ENCODE assay signal across 29 cellular contexts in genomic region chr13:75461314-75461713, GRCh38.
"Had no signal": no experiment of that assay in that cellular context is flagged by ENCODE, and none has a peak within 500 bp of the region (broad histone marks: within the 10 kb centered on the region; RNA-seq: fewer than 3 reads in every experiment).

No MANE protein-coding gene starts in this region.

- H3K4me1 ChIP-seq: neural progenitor cell had no signal

- H3K36me3 ChIP-seq: adrenal gland, cardiac muscle cell, esophagus muscularis mucosa, neural progenitor cell had no signal

- H3K9me3 Mint-ChIP-seq: activated naive CD4-positive, alpha-beta T cell treated with anti-CD3 and anti-CD28 coated beads, Interleukin-2, amount 50 U/mL, for 72 hours; memory B cell; natural killer cell; T-helper 1 cell treated with Interleukin-12 subunit alpha and Interleukin-12 subunit beta and Interleukin-4 antibody, amounts not matched to agents 30 μg/mL and 1 μg/mL, for 36 hours had no signal

- H3K79me2 ChIP-seq: parathyroid adenoma had no signal

- H3K36me3 Mint-ChIP-seq: activated naive CD4-positive, alpha-beta T cell treated with anti-CD3 and anti-CD28 coated beads, Interleukin-2, amount 50 U/mL, for 72 hours; memory B cell; natural killer cell had no signal

- H3K27ac ChIP-seq: cardiac muscle cell, esophagus muscularis mucosa, neural progenitor cell, parathyroid adenoma, VCaP had no signal

- DNase-seq: activated CD4-positive, alpha-beta T cell treated with anti-CD3 and anti-CD28 coated beads for 4 hours; activated CD4-positive, alpha-beta T cell treated with anti-CD3 and anti-CD28 coated beads, Interleukin-2, amount 50 U/mL, for 4 hours; activated naive CD4-positive, alpha-beta T cell; activated T-cell treated with anti-CD3 and anti-CD28 coated beads for 4 hours; activated T-cell treated with anti-CD3 and anti-CD28 coated beads, Interleukin-2, amount 50 U/mL, for 72 hours; aorta; body of pancreas; cortex of kidney; endodermal cell; glutamatergic neuron; kidney; left colon; natural killer cell; occipital lobe; right cardiac atrium; stimulated activated CD4-positive, alpha-beta T cell treated with anti-CD3 and anti-CD28 coated beads, Interleukin-2, amount 100 ng/mL, for 48 hours; stimulated activated naive CD4-positive, alpha-beta T cell treated with Interleukin-2 at 50 U/mL for 16 hours; SW 1271; T-helper 9 cell; trophoblast cell had no signal

- H3K27me3 ChIP-seq: adrenal gland, body of pancreas, cardiac muscle cell, esophagus muscularis mucosa, neural progenitor cell had no signal

- H3K4me2 ChIP-seq: neural progenitor cell had no signal

- H3K27ac Mint-ChIP-seq: activated naive CD4-positive, alpha-beta T cell treated with anti-CD3 and anti-CD28 coated beads, Interleukin-2, amount 50 U/mL, for 72 hours; activated T-cell treated with anti-CD3 and anti-CD28 coated beads, Interleukin-2, amount 50 U/mL, for 72 hours; endodermal cell; memory B cell; natural killer cell; neural progenitor cell; T-helper 1 cell treated with Interleukin-12 subunit alpha and Interleukin-12 subunit beta and Interleukin-4 antibody, amounts not matched to agents 30 μg/mL and 1 μg/mL, for 36 hours had no signal

- H3K9ac ChIP-seq: neural progenitor cell, parathyroid adenoma had no signal

- H3K4me3 ChIP-seq: adrenal gland, body of pancreas, cardiac muscle cell, esophagus muscularis mucosa, neural progenitor cell had no signal

- H2AFZ ChIP-seq: neural progenitor cell, parathyroid adenoma had no signal

- H3K4me1 Mint-ChIP-seq: memory B cell, natural killer cell had no signal

- ATAC-seq: activated naive CD4-positive, alpha-beta T cell treated with anti-CD3 and anti-CD28 coated beads, Interleukin-2, amount 50 U/mL, for 72 hours; activated T-cell treated with anti-CD3 and anti-CD28 coated beads, Interleukin-2, amount 50 U/mL, for 72 hours; body of pancreas; left colon; natural killer cell; right cardiac atrium had no signal

- H3K4me3 Mint-ChIP-seq: activated T-cell treated with anti-CD3 and anti-CD28 coated beads, Interleukin-2, amount 50 U/mL, for 72 hours; endodermal cell; memory B cell; natural killer cell; neural progenitor cell; T-helper 1 cell treated with Interleukin-12 subunit alpha and Interleukin-12 subunit beta and Interleukin-4 antibody, amounts not matched to agents 30 μg/mL and 1 μg/mL, for 36 hours had no signal

- H3K9me3 ChIP-seq: adrenal gland, body of pancreas, esophagus muscularis mucosa had no signal
